ENCODE assay signal across 1 cellular context in the genomic region with DNA sequence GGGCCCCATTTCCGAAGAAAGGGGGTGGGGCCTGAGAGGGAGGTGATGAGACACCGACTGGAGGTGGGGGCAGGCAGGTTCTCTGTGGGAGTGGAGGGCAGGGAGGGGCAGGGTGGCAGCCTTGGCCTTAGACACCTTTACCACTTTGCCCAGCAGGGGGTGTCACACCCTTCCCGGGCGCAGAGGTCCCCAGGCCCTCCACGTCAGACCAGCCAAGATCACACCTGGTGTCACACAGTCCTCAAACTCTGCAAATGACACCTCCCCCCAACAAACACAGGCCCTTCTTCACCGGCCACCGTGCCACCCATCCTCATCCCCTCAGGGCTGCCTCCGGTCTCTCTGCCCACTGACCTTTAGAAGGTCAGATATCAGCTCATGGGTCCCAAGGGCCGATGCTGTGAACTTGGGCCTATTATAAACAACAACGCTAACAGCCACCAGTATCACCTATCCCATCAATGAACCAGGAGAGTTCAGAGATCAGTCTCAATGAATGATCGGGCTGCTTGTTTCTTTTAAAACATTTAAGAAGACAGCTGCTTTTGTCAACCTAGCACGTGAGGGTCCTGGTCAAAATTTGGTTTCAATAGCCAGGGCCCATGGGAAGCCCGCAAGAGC.
TF ChIP-seq lines count a peak whose summit lies in the region.

No MANE protein-coding gene starts in this region.

TF ChIP-seq in HepG2, 621 proteins besides CTCF, POLR2A, EP300 and RAD21 (continued from another document and continues in another):
- TF ChIP-seq ZNF556 (CRISPR knock-in tag; IDR thresholded peaks at IDR 0.05; ENCODE audit: borderline replicate concordance) (no peak), ZNF777 (CRISPR knock-in tag; IDR thresholded peaks at IDR 0.05) (no peak), SRF (IDR thresholded peaks at IDR 0.05; ENCODE audit: low read depth, low read length) (no peak), ZNF746 (CRISPR knock-in tag; IDR thresholded peaks at IDR 0.05) (no peak), GZF1 (CRISPR knock-in tag; IDR thresholded peaks at IDR 0.05) (no peak), KAT7 (CRISPR knock-in tag; IDR thresholded peaks at IDR 0.05; ENCODE audit: borderline replicate concordance) (no peak), TARDBP (CRISPR knock-in tag; IDR thresholded peaks at IDR 0.05) (no peak), ZNF619 (CRISPR knock-in tag; IDR thresholded peaks at IDR 0.05) (peak; percentile 17; the same call in 1 of the 2 replicates), ZNF563 (CRISPR knock-in tag; IDR thresholded peaks at IDR 0.05) (no peak), SSRP1 (CRISPR knock-in tag; IDR thresholded peaks at IDR 0.05) (no peak), ZFP36L2 (CRISPR knock-in tag; IDR thresholded peaks at IDR 0.05) (no peak), KLF6 (CRISPR knock-in tag; IDR thresholded peaks at IDR 0.05) (no peak), ADNP (CRISPR knock-in tag; IDR thresholded peaks at IDR 0.05) (no peak), HDAC1 (CRISPR knock-in tag; IDR thresholded peaks at IDR 0.05) (no peak), KDM5A (IDR thresholded peaks at IDR 0.05; ENCODE audit: borderline replicate concordance, low read length) (no peak), ISX (CRISPR knock-in tag; conservative IDR thresholded peaks at IDR 0.05) (no peak), ZNF205 (CRISPR knock-in tag; IDR thresholded peaks at IDR 0.05) (no peak), ZFAT (CRISPR knock-in tag; conservative IDR thresholded peaks at IDR 0.05) (no peak), ZNF207 (IDR thresholded peaks at IDR 0.05; ENCODE audit: borderline replicate concordance) (no peak), ZNF256 (CRISPR knock-in tag; conservative IDR thresholded peaks at IDR 0.05) (no peak), ZSCAN29 (CRISPR knock-in tag; conservative IDR thresholded peaks at IDR 0.05) (no peak), CAMTA2 (CRISPR knock-in tag; IDR thresholded peaks at IDR 0.05; ENCODE audit: borderline replicate concordance) (no peak), HNRNPLL (IDR thresholded peaks at IDR 0.05; ENCODE audit: low read depth, low read length, poor library complexity, severe bottlenecking) (no peak), ZKSCAN1 (IDR thresholded peaks at IDR 0.05; ENCODE audit: low read length) (0 out of 2 replicates have a peak, but pooled peaks have one; percentile 12), AGO1 (IDR thresholded peaks at IDR 0.05; ENCODE audit: low read depth, low read length, poor library complexity, severe bottlenecking) (no peak), ZNF766 (CRISPR knock-in tag; IDR thresholded peaks at IDR 0.05; ENCODE audit: borderline replicate concordance) (no peak), TOE1 (CRISPR knock-in tag; IDR thresholded peaks at IDR 0.05) (no peak), ZNF615 (CRISPR knock-in tag; IDR thresholded peaks at IDR 0.05; ENCODE audit: borderline replicate concordance) (no peak)
- TF ChIP-seq, protein P1, sequence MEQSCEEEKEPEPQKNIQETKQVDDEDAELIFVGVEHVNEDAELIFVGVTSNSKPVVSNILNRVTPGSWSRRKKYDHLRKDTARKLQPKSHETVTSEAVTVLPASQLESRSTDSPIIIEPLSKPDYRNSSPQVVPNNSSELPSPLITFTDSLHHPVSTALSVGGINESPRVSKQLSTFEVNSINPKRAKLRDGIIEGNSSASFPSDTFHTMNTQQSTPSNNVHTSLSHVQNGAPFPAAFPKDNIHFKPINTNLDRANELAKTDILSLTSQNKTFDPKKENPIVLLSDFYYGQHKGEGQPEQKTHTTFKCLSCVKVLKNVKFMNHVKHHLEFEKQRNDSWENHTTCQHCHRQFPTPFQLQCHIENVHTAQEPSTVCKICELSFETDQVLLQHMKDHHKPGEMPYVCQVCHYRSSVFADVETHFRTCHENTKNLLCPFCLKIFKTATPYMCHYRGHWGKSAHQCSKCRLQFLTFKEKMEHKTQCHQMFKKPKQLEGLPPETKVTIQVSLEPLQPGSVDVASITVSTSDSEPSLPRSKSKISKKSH (CRISPR knock-in tag; IDR thresholded peaks at IDR 0.05; ENCODE audit: borderline replicate concordance), result no peak
- TF ChIP-seq, protein P2, sequence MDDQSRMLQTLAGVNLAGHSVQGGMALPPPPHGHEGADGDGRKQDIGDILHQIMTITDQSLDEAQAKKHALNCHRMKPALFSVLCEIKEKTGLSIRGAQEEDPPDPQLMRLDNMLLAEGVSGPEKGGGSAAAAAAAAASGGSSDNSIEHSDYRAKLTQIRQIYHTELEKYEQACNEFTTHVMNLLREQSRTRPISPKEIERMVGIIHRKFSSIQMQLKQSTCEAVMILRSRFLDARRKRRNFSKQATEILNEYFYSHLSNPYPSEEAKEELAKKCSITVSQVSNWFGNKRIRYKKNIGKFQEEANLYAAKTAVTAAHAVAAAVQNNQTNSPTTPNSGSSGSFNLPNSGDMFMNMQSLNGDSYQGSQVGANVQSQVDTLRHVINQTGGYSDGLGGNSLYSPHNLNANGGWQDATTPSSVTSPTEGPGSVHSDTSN (CRISPR knock-in tag; IDR thresholded peaks at IDR 0.05; ENCODE audit: borderline replicate concordance), result no peak
- TF ChIP-seq, protein P3, sequence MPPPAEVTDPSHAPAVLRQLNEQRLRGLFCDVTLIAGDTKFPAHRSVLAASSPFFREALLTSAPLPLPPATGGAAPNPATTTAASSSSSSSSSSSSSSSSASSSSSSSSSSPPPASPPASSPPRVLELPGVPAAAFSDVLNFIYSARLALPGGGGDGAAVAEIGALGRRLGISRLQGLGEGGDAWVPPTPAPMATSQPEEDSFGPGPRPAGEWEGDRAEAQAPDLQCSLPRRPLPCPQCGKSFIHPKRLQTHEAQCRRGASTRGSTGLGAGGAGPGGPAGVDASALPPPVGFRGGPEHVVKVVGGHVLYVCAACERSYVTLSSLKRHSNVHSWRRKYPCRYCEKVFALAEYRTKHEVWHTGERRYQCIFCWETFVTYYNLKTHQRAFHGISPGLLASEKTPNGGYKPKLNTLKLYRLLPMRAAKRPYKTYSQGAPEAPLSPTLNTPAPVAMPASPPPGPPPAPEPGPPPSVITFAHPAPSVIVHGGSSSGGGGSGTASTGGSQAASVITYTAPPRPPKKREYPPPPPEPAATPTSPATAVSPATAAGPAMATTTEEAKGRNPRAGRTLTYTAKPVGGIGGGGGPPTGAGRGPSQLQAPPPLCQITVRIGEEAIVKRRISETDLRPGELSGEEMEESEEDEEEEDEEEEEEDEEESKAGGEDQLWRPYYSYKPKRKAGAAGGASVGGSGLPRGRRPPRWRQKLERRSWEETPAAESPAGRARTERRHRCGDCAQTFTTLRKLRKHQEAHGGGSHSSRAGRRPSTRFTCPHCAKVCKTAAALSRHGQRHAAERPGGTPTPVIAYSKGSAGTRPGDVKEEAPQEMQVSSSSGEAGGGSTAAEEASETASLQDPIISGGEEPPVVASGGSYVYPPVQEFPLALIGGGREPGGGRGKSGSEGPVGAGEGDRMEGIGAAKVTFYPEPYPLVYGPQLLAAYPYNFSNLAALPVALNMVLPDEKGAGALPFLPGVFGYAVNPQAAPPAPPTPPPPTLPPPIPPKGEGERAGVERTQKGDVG (CRISPR knock-in tag; IDR thresholded peaks at IDR 0.05; ENCODE audit: borderline replicate concordance), result no peak
- TF ChIP-seq, protein P4, sequence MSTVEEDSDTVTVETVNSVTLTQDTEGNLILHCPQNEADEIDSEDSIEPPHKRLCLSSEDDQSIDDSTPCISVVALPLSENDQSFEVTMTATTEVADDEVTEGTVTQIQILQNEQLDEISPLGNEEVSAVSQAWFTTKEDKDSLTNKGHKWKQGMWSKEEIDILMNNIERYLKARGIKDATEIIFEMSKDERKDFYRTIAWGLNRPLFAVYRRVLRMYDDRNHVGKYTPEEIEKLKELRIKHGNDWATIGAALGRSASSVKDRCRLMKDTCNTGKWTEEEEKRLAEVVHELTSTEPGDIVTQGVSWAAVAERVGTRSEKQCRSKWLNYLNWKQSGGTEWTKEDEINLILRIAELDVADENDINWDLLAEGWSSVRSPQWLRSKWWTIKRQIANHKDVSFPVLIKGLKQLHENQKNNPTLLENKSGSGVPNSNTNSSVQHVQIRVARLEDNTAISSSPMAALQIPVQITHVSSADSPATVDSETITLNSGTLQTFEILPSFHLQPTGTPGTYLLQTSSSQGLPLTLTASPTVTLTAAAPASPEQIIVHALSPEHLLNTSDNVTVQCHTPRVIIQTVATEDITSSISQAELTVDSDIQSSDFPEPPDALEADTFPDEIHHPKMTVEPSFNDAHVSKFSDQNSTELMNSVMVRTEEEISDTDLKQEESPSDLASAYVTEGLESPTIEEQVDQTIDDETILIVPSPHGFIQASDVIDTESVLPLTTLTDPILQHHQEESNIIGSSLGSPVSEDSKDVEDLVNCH (CRISPR knock-in tag; IDR thresholded peaks at IDR 0.05), result no peak
- TF ChIP-seq, protein P5, sequence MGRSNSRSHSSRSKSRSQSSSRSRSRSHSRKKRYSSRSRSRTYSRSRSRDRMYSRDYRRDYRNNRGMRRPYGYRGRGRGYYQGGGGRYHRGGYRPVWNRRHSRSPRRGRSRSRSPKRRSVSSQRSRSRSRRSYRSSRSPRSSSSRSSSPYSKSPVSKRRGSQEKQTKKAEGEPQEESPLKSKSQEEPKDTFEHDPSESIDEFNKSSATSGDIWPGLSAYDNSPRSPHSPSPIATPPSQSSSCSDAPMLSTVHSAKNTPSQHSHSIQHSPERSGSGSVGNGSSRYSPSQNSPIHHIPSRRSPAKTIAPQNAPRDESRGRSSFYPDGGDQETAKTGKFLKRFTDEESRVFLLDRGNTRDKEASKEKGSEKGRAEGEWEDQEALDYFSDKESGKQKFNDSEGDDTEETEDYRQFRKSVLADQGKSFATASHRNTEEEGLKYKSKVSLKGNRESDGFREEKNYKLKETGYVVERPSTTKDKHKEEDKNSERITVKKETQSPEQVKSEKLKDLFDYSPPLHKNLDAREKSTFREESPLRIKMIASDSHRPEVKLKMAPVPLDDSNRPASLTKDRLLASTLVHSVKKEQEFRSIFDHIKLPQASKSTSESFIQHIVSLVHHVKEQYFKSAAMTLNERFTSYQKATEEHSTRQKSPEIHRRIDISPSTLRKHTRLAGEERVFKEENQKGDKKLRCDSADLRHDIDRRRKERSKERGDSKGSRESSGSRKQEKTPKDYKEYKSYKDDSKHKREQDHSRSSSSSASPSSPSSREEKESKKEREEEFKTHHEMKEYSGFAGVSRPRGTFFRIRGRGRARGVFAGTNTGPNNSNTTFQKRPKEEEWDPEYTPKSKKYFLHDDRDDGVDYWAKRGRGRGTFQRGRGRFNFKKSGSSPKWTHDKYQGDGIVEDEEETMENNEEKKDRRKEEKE (IDR thresholded peaks at IDR 0.05), result no peak
- TF ChIP-seq, protein P6, sequence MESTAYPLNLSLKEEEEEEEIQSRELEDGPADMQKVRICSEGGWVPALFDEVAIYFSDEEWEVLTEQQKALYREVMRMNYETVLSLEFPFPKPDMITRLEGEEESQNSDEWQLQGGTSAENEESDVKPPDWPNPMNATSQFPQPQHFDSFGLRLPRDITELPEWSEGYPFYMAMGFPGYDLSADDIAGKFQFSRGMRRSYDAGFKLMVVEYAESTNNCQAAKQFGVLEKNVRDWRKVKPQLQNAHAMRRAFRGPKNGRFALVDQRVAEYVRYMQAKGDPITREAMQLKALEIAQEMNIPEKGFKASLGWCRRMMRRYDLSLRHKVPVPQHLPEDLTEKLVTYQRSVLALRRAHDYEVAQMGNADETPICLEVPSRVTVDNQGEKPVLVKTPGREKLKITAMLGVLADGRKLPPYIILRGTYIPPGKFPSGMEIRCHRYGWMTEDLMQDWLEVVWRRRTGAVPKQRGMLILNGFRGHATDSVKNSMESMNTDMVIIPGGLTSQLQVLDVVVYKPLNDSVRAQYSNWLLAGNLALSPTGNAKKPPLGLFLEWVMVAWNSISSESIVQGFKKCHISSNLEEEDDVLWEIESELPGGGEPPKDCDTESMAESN (CRISPR knock-in tag; conservative IDR thresholded peaks at IDR 0.05), result no peak; the same call in 1 of the 2 replicates
- TF ChIP-seq, protein P7, sequence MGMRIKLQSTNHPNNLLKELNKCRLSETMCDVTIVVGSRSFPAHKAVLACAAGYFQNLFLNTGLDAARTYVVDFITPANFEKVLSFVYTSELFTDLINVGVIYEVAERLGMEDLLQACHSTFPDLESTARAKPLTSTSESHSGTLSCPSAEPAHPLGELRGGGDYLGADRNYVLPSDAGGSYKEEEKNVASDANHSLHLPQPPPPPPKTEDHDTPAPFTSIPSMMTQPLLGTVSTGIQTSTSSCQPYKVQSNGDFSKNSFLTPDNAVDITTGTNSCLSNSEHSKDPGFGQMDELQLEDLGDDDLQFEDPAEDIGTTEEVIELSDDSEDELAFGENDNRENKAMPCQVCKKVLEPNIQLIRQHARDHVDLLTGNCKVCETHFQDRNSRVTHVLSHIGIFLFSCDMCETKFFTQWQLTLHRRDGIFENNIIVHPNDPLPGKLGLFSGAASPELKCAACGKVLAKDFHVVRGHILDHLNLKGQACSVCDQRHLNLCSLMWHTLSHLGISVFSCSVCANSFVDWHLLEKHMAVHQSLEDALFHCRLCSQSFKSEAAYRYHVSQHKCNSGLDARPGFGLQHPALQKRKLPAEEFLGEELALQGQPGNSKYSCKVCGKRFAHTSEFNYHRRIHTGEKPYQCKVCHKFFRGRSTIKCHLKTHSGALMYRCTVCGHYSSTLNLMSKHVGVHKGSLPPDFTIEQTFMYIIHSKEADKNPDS (CRISPR knock-in tag; IDR thresholded peaks at IDR 0.05), result no peak
- TF ChIP-seq, protein P8, sequence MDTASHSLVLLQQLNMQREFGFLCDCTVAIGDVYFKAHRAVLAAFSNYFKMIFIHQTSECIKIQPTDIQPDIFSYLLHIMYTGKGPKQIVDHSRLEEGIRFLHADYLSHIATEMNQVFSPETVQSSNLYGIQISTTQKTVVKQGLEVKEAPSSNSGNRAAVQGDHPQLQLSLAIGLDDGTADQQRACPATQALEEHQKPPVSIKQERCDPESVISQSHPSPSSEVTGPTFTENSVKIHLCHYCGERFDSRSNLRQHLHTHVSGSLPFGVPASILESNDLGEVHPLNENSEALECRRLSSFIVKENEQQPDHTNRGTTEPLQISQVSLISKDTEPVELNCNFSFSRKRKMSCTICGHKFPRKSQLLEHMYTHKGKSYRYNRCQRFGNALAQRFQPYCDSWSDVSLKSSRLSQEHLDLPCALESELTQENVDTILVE (CRISPR knock-in tag; IDR thresholded peaks at IDR 0.05), result no peak
- TF ChIP-seq, protein P9, sequence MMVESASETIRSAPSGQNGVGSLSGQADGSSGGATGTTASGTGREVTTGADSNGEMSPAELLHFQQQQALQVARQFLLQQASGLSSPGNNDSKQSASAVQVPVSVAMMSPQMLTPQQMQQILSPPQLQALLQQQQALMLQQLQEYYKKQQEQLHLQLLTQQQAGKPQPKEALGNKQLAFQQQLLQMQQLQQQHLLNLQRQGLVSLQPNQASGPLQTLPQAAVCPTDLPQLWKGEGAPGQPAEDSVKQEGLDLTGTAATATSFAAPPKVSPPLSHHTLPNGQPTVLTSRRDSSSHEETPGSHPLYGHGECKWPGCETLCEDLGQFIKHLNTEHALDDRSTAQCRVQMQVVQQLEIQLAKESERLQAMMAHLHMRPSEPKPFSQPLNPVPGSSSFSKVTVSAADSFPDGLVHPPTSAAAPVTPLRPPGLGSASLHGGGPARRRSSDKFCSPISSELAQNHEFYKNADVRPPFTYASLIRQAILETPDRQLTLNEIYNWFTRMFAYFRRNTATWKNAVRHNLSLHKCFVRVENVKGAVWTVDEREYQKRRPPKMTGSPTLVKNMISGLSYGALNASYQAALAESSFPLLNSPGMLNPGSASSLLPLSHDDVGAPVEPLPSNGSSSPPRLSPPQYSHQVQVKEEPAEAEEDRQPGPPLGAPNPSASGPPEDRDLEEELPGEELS (CRISPR knock-in tag; IDR thresholded peaks at IDR 0.05), result peak; percentile 28; the same call in 1 of the 2 replicates
- TF ChIP-seq, protein P10, sequence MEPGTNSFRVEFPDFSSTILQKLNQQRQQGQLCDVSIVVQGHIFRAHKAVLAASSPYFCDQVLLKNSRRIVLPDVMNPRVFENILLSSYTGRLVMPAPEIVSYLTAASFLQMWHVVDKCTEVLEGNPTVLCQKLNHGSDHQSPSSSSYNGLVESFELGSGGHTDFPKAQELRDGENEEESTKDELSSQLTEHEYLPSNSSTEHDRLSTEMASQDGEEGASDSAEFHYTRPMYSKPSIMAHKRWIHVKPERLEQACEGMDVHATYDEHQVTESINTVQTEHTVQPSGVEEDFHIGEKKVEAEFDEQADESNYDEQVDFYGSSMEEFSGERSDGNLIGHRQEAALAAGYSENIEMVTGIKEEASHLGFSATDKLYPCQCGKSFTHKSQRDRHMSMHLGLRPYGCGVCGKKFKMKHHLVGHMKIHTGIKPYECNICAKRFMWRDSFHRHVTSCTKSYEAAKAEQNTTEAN (CRISPR knock-in tag; conservative IDR thresholded peaks at IDR 0.05), result no peak
